ENCODE assay signal across 8 cellular contexts in the genomic region with DNA sequence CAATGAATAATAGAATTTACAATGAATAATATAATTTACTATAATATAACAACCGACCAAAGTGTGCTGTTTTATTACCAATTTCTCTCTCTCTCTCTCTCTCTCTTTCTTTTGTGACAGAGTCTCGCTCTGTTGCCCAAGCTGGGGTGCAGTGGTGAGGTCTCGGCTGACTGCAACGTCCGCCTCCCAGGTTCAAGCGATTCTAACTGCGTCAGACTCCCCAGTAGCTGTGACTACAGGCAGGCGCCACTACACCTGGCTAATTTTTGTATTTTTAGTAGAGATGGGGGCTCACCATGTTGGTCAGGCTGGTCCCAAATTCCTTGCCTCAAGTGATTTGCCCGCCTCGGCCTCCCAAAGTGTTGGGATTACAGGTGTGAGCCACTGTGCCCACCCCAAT. TPM values are rescaled to one million over a fixed set of nuclear protein-coding genes. Genes with fewer than 3 reads are reported as not detected.
DNase-seq lines count a peak whose midpoint lies in the region; ATAC-seq and TF ChIP-seq lines count a peak whose summit lies in the region.
"Not testable (repeated sequence)": the region's sequence is repeated elsewhere in the genome, so short reads cannot be mapped to it uniquely, and the experiment has no call there.

No MANE protein-coding gene starts in this region.

- CTCF ChIA-PET in CD4-positive, alpha-beta memory T cell (lab: Charles Lee; ENCODE audit: partially characterized antibody), result interaction anchor here (2.8 kb wide), 1 partner anchor 25 kb away, joined by 13 read pairs; no protein-coding TSS in a partner anchor
- CTCF ChIA-PET in PC-3 (lab: Charles Lee), result not testable (repeated sequence)
- CTCF ChIA-PET in activated CD8-positive, alpha-beta T cell treated with anti-CD3 and anti-CD28 coated beads for 36 hours (lab: Charles Lee), result interaction anchor here (1.6 to 3.2 kb wide), 3 partner anchors 14 to 63 kb away, joined by 5 to 13 read pairs (median 7); no protein-coding TSS in a partner anchor

- H3K36me3 ChIP-seq in CD4-positive, alpha-beta memory T cell (ENCODE audit: insufficient read depth, low read length); PC-3 (ENCODE audit: low read depth, low read length); neutrophil: not testable (repeated sequence)
- H3K36me3 ChIP-seq in mesenchymal stem cell (ENCODE audit: control insufficient read depth in 1 of 2, insufficient read depth in 2 of 2, low read depth in 1 of 2, low read length in 2 of 2), result peaks cover 0 to 14% of the 10 kb centered on the region in 2 experiments

- H3F3A ChIP-seq in PC-3 (ENCODE audit: low read length, unreplicated experiment), result not testable (repeated sequence)

- not testable (repeated sequence) for H2BK5ac ChIP-seq in mesenchymal stem cell (ENCODE audit: low read depth, low read length, poor library complexity, severe bottlenecking)

- not testable (repeated sequence) for H2BK15ac ChIP-seq in mesenchymal stem cell (ENCODE audit: low read depth, poor library complexity, severe bottlenecking)

- H2AK5ac ChIP-seq in mesenchymal stem cell (ENCODE audit: low read length, severe bottlenecking), result not testable (repeated sequence)

- H3K23ac ChIP-seq in mesenchymal stem cell (ENCODE audit: low read length in 2 of 2), result not testable (repeated sequence)

- peak overlapping the region; percentile 91; the same call in 1 of the 2 replicates for H3K4me2 ChIP-seq in PC-3 (ENCODE audit: low read length)
- H3K4me2 ChIP-seq in mesenchymal stem cell (ENCODE audit: low read length, poor library complexity, severe bottlenecking), result not testable (repeated sequence)

- H3K27ac Mint-ChIP-seq in CD4-positive, alpha-beta memory T cell, result peak overlapping the region in 4 of 7 donors; percentile 37 to 98 (median 72)
- peak overlapping the region; percentile 77 for H3K27ac Mint-ChIP-seq in activated CD8-positive, alpha-beta T cell treated with anti-CD3 and anti-CD28 coated beads for 36 hours
- H3K27ac Mint-ChIP-seq in activated naive CD4-positive, alpha-beta T cell treated with anti-CD3 and anti-CD28 coated beads, Interleukin-2, amount 50 U/mL, for 72 hours, result peak overlapping the region; percentile 72 to 99
- peak overlapping the region; percentile 57 for H3K27ac Mint-ChIP-seq in chondrocyte (ENCODE audit: unreplicated experiment)
- peak overlapping the region in 1 of 2 donors; percentile 59 for H3K27ac Mint-ChIP-seq in stimulated activated naive CD8-positive, alpha-beta T cell treated with anti-CD3 and anti-CD28 coated beads, Interleukin-15, amount 100 ng/mL, for 72 hours

- POLR2A ChIA-PET in CD4-positive, alpha-beta memory T cell (lab: Charles Lee; ENCODE audit: partially characterized antibody), result interaction anchor here (7.5 kb wide), 1 partner anchor 15 kb away, joined by 676 read pairs; the partner anchor contains the start of gene CCNL1
- POLR2A ChIA-PET in PC-3 (lab: Charles Lee; ENCODE audit: unreplicated experiment), result not testable (repeated sequence)
- POLR2A ChIA-PET in activated CD8-positive, alpha-beta T cell treated with anti-CD3 and anti-CD28 coated beads for 36 hours (lab: Charles Lee), result interaction anchor here (4.5 to 7.5 kb wide), 2 partner anchors 15 to 25 kb away, joined by 41 to 403 read pairs; partner anchors contain the start of gene CCNL1

- not testable (repeated sequence) for H3K14ac ChIP-seq in mesenchymal stem cell (ENCODE audit: low read length in 2 of 2)

- not testable (repeated sequence) for H4K8ac ChIP-seq in mesenchymal stem cell (ENCODE audit: low read length)

- peaks cover 25% of the 10 kb centered on the region for H3K79me2 ChIP-seq in PC-3 (ENCODE audit: low read length)

- not testable (repeated sequence) for H2BK12ac ChIP-seq in mesenchymal stem cell (ENCODE audit: low read length in 2 of 2)

- H3K27ac ChIP-seq in CD4-positive, alpha-beta memory T cell (ENCODE audit: low read depth, low read length); PC-3 (ENCODE audit: low read length); mesenchymal stem cell (ENCODE audit: low read length, poor library complexity, severe bottlenecking): not testable (repeated sequence)
- peak overlapping the region; percentile 95 for H3K27ac ChIP-seq in neutrophil

- not testable (repeated sequence) for TF ChIP-seq CTCF in PC-3 (conservative IDR thresholded peaks at IDR 0.05; ENCODE audit: low read depth, low read length); activated CD8-positive, alpha-beta T cell treated with anti-CD3 and anti-CD28 coated beads for 36 hours (IDR thresholded peaks at IDR 0.05); chondrocyte (IDR thresholded peaks at IDR 0.05); neutrophil (IDR thresholded peaks at IDR 0.05)

- H3K9me2 ChIP-seq in PC-3 (replicated peaks; ENCODE audit: low read length), result not testable (repeated sequence)

- H3K27me3 ChIP-seq in CD4-positive, alpha-beta memory T cell (ENCODE audit: insufficient read depth, low read length); PC-3 (ENCODE audit: low read length); mesenchymal stem cell (ENCODE audit: control insufficient read depth in 1 of 2, insufficient read depth in 1 of 2, low read length in 2 of 2); neutrophil: not testable (repeated sequence)

- WGBS in mesenchymal stem cell, result 96% methylated on average over 10 of the region's 10 CpGs

- H3K9me3 ChIP-seq in CD4-positive, alpha-beta memory T cell (ENCODE audit: control insufficient read depth in 1 of 2, low read length in 2 of 2); PC-3 (ENCODE audit: low read length); mesenchymal stem cell (ENCODE audit: control insufficient read depth, low read length); neutrophil: not testable (repeated sequence)

- H3K4me1 ChIP-seq in CD4-positive, alpha-beta memory T cell (ENCODE audit: insufficient read depth, low read length), result peaks cover 22% of the 10 kb centered on the region
- H3K4me1 ChIP-seq in PC-3 (ENCODE audit: insufficient read depth, low read length) (peaks cover 15% of the 10 kb centered on the region), neutrophil (ENCODE audit: control insufficient read depth in 1 of 2, insufficient read depth in 1 of 2, low read depth in 1 of 2, low read length in 1 of 2) (peaks cover 20 to 22% of the 10 kb centered on the region in 2 experiments)
- H3K4me1 ChIP-seq in mesenchymal stem cell (ENCODE audit: control insufficient read depth, insufficient read depth, low read depth, low read length), result not testable (repeated sequence)

- H4K20me1 ChIP-seq in PC-3 (ENCODE audit: low read length), result not testable (repeated sequence)

- intact Hi-C loops in CD4-positive, alpha-beta memory T cell (cut with micrococcal nuclease), result loop anchor here (10.0 kb wide), 1 partner anchor 928 kb away; the partner anchor contains the start of gene SHOX2
- intact Hi-C loops in PC-3 (cut with micrococcal nuclease), result not testable (repeated sequence)
- intact Hi-C loops in activated CD8-positive, alpha-beta T cell treated with anti-CD3 and anti-CD28 coated beads for 36 hours (cut with micrococcal nuclease), result loop anchor here (5.0 kb wide), 1 partner anchor 60 kb away; no protein-coding TSS in a partner anchor

- not testable (repeated sequence) for H2AFZ ChIP-seq in PC-3 (ENCODE audit: low read length); mesenchymal stem cell (ENCODE audit: low read depth, low read length)

- H3K4me3 ChIP-seq in CD4-positive, alpha-beta memory T cell (ENCODE audit: low read length in 2 of 2); PC-3 (ENCODE audit: low read length); neutrophil (ENCODE audit: low read depth in 1 of 2, low read length in 1 of 2): not testable (repeated sequence)
- peak overlapping the region in 1 of 2 experiments; percentile 83 for H3K4me3 ChIP-seq in mesenchymal stem cell (ENCODE audit: insufficient read depth in 1 of 2, low read depth in 1 of 2, low read length in 2 of 2)

- BruUV-seq in PC-3 (replicated peaks; lab: Mats Ljungman, UMichigan), result not testable (repeated sequence)

- not testable (repeated sequence) for H3K79me1 ChIP-seq in mesenchymal stem cell (replicated peaks; ENCODE audit: low read length, poor library complexity, severe bottlenecking)

- H3K9ac ChIP-seq in PC-3 (ENCODE audit: low read length), result not testable (repeated sequence)
- H3K9ac ChIP-seq in mesenchymal stem cell (ENCODE audit: low read length), result peak overlapping the region; percentile 97

- peak overlapping the region in 4 of 8 donors; percentile 32 to 81 (median 67) for H3K4me3 Mint-ChIP-seq in CD4-positive, alpha-beta memory T cell
- peak overlapping the region; percentile 48 for H3K4me3 Mint-ChIP-seq in activated CD8-positive, alpha-beta T cell treated with anti-CD3 and anti-CD28 coated beads for 36 hours
- not testable (repeated sequence) for H3K4me3 Mint-ChIP-seq in chondrocyte (ENCODE audit: unreplicated experiment)
- peak overlapping the region; percentile 30 to 50 for H3K4me3 Mint-ChIP-seq in stimulated activated naive CD8-positive, alpha-beta T cell treated with anti-CD3 and anti-CD28 coated beads, Interleukin-15, amount 100 ng/mL, for 72 hours

- H3K9me3 Mint-ChIP-seq in CD4-positive, alpha-beta memory T cell; activated CD8-positive, alpha-beta T cell treated with anti-CD3 and anti-CD28 coated beads for 36 hours; activated naive CD4-positive, alpha-beta T cell treated with anti-CD3 and anti-CD28 coated beads, Interleukin-2, amount 50 U/mL, for 72 hours; chondrocyte (ENCODE audit: low read depth); stimulated activated naive CD8-positive, alpha-beta T cell treated with anti-CD3 and anti-CD28 coated beads, Interleukin-15, amount 100 ng/mL, for 72 hours: not testable (repeated sequence)

- H3K4me1 Mint-ChIP-seq in CD4-positive, alpha-beta memory T cell, result peaks cover 10 to 30% (median 21%) of the 10 kb centered on the region in 4 donors
- peaks cover 31% of the 10 kb centered on the region for H3K4me1 Mint-ChIP-seq in activated CD8-positive, alpha-beta T cell treated with anti-CD3 and anti-CD28 coated beads for 36 hours (ENCODE audit: low read depth)
- H3K4me1 Mint-ChIP-seq in chondrocyte (ENCODE audit: low read depth), result peaks cover 17% of the 10 kb centered on the region
- H3K4me1 Mint-ChIP-seq in stimulated activated naive CD8-positive, alpha-beta T cell treated with anti-CD3 and anti-CD28 coated beads, Interleukin-15, amount 100 ng/mL, for 72 hours, result peaks cover 30% of the 10 kb centered on the region

- H3K4ac ChIP-seq in mesenchymal stem cell (ENCODE audit: low read depth in 1 of 2, low read length in 2 of 2), result not testable (repeated sequence)

- DNase-seq in CD4-positive, alpha-beta memory T cell; PC-3; activated CD8-positive, alpha-beta T cell treated with anti-CD3 and anti-CD28 coated beads for 36 hours; activated naive CD4-positive, alpha-beta T cell treated with anti-CD3 and anti-CD28 coated beads, Interleukin-2, amount 50 U/mL, for 72 hours (ENCODE audit: low spot score in 2 of 2); chondrocyte (ENCODE audit: low spot score); mesenchymal stem cell; stimulated activated naive CD8-positive, alpha-beta T cell treated with anti-CD3 and anti-CD28 coated beads, Interleukin-15, amount 100 ng/mL, for 72 hours: not testable (repeated sequence)

- not testable (repeated sequence) for H3K18ac ChIP-seq in mesenchymal stem cell (ENCODE audit: low read depth in 1 of 2, low read length in 2 of 2)

- H3K27me3 Mint-ChIP-seq in CD4-positive, alpha-beta memory T cell; activated CD8-positive, alpha-beta T cell treated with anti-CD3 and anti-CD28 coated beads for 36 hours; chondrocyte (ENCODE audit: low read depth); stimulated activated naive CD8-positive, alpha-beta T cell treated with anti-CD3 and anti-CD28 coated beads, Interleukin-15, amount 100 ng/mL, for 72 hours: not testable (repeated sequence)

- H2BK120ac ChIP-seq in mesenchymal stem cell (ENCODE audit: low read depth, low read length), result not testable (repeated sequence)

- ATAC-seq in PC-3; activated CD8-positive, alpha-beta T cell treated with anti-CD3 and anti-CD28 coated beads for 36 hours; activated naive CD4-positive, alpha-beta T cell treated with anti-CD3 and anti-CD28 coated beads, Interleukin-2, amount 50 U/mL, for 72 hours; stimulated activated naive CD8-positive, alpha-beta T cell treated with anti-CD3 and anti-CD28 coated beads, Interleukin-15, amount 100 ng/mL, for 72 hours: not testable (repeated sequence)

- H4K91ac ChIP-seq in mesenchymal stem cell (ENCODE audit: low read length), result not testable (repeated sequence)

- peaks cover 10 to 17% of the 10 kb centered on the region in 2 donors for H3K36me3 Mint-ChIP-seq in CD4-positive, alpha-beta memory T cell
- H3K36me3 Mint-ChIP-seq in activated CD8-positive, alpha-beta T cell treated with anti-CD3 and anti-CD28 coated beads for 36 hours (ENCODE audit: low read depth), result peaks cover 36% of the 10 kb centered on the region
- H3K36me3 Mint-ChIP-seq in activated naive CD4-positive, alpha-beta T cell treated with anti-CD3 and anti-CD28 coated beads, Interleukin-2, amount 50 U/mL, for 72 hours, result peaks cover 42 to 44% of the 10 kb centered on the region in 2 donors
- not testable (repeated sequence) for H3K36me3 Mint-ChIP-seq in chondrocyte (ENCODE audit: low read depth)

RNA-seq across cellular contexts. Expression of gene CCNL1, which starts 17.0 kb away (rescaled TPM):
- total RNA-seq in CD4-positive, alpha-beta memory T cell, result 100 to 1,000 TPM; 327 to 330 TPM
- polyA plus RNA-seq in CD4-positive, alpha-beta memory T cell, result 10 to 100 TPM; 62.7 to 69.7 TPM
- total RNA-seq in PC-3 (2014; rRNA removed), result 172 and 231 TPM in 2 replicates
- 100 to 1,000 TPM; 180 to 191 TPM for total RNA-seq in activated CD8-positive, alpha-beta T cell treated with anti-CD3 and anti-CD28 coated beads for 36 hours
- total RNA-seq in activated naive CD4-positive, alpha-beta T cell treated with anti-CD3 and anti-CD28 coated beads, Interleukin-2, amount 50 U/mL, for 72 hours, result 100 to 1,000 TPM; 260 to 288 TPM
- total RNA-seq in chondrocyte, result 63.9 to 73.1 TPM (median 70.0 TPM) in 3 replicates
- 87.8 TPM for polyA plus RNA-seq in mesenchymal stem cell (2013, experiment 1 of 2)
- polyA plus RNA-seq in mesenchymal stem cell (2013, experiment 2 of 2), result 78.4 TPM
